24 cellular contexts compared by ENCODE assay signal in genomic region chr14:50410921-50411320, GRCh38. TPM values are rescaled to one million over a fixed set of nuclear protein-coding genes. Genes with fewer than 3 reads are reported as not detected.
A peak's percentile ranks its signal among the peaks of the same experiment; 100 is the strongest.
DNase-seq lines count a peak whose midpoint lies in the region; ATAC-seq and TF ChIP-seq lines count a peak whose summit lies in the region.
"Had no signal": no experiment of that assay in that cellular context is flagged by ENCODE, and none has a peak within 500 bp of the region (broad histone marks: within the 10 kb centered on the region; RNA-seq: fewer than 3 reads in every experiment).

No MANE protein-coding gene starts in this region.

- H3K4me3 Mint-ChIP-seq in activated CD8-positive, alpha-beta T cell treated with anti-CD3 and anti-CD28 coated beads, Interleukin-2, amount 10 ng/mL, durations not matched to agents 7 days and 5 days, result no peak overlapping the region
- H3K4me3 Mint-ChIP-seq: dendritic cell treated with granulocyte-macrophage colony-stimulating factor and Interleukin-4, amounts not matched to agents 40 ng/mL and 50 ng/mL, for 4 days; nephron progenitor cell; stimulated activated naive CD8-positive, alpha-beta T cell treated with anti-CD3 and anti-CD28 coated beads, Interleukin-15, amount 100 ng/mL, for 72 hours had no signal

- no peak overlapping the region for H2BK15ac ChIP-seq in mesenchymal stem cell (ENCODE audit: low read depth, poor library complexity, severe bottlenecking)

- H3K79me1 ChIP-seq in mesenchymal stem cell (replicated peaks; ENCODE audit: low read length, poor library complexity, severe bottlenecking), result peaks cover 2% of the 10 kb centered on the region

- H3K36me3 Mint-ChIP-seq in activated CD8-positive, alpha-beta T cell treated with anti-CD3 and anti-CD28 coated beads, Interleukin-2, amount 10 ng/mL, durations not matched to agents 7 days and 5 days (ENCODE audit: low read depth), result peaks cover 7% of the 10 kb centered on the region

- no peak overlapping the region for H4K91ac ChIP-seq in mesenchymal stem cell (ENCODE audit: low read length)

- H3K9ac ChIP-seq in mesenchymal stem cell (ENCODE audit: low read length), result no peak overlapping the region

- H3K14ac ChIP-seq in mesenchymal stem cell (ENCODE audit: low read length in 2 of 2), result no peak overlapping the region

- no peak overlapping the region for H2BK5ac ChIP-seq in mesenchymal stem cell (ENCODE audit: low read depth, low read length, poor library complexity, severe bottlenecking)

- H3K4me1 ChIP-seq in mesenchymal stem cell (ENCODE audit: control insufficient read depth, insufficient read depth, low read depth, low read length), result no peaks in the 10 kb centered on the region
- H3K4me1 ChIP-seq: ascending aorta, SJCRH30, upper lobe of left lung had no signal

- no peaks in the 10 kb centered on the region for H3K27me3 Mint-ChIP-seq in activated CD8-positive, alpha-beta T cell treated with anti-CD3 and anti-CD28 coated beads, Interleukin-2, amount 10 ng/mL, durations not matched to agents 7 days and 5 days (ENCODE audit: low read depth)
- H3K27me3 Mint-ChIP-seq: dendritic cell treated with granulocyte-macrophage colony-stimulating factor and Interleukin-4, amounts not matched to agents 40 ng/mL and 50 ng/mL, for 4 days; stimulated activated naive CD8-positive, alpha-beta T cell treated with anti-CD3 and anti-CD28 coated beads, Interleukin-15, amount 100 ng/mL, for 72 hours had no signal

- POLR2A ChIA-PET in activated CD8-positive, alpha-beta T cell treated with anti-CD3 and anti-CD28 coated beads, Interleukin-2, amount 10 ng/mL, durations not matched to agents 7 days and 5 days (lab: Charles Lee), result no interaction called here

- DNase-seq in AG09309 (ENCODE audit: low read depth), result peak; percentile 70
- DNase-seq in LHCN-M2 (ENCODE audit: low read depth), result peak; percentile 64
- peak; percentile 91 for DNase-seq in astrocyte of the cerebellum (ENCODE audit: low read depth)
- peak; percentile 77 for DNase-seq in mesenchymal stem cell
- no peak for DNase-seq in ACHN
- no peak for DNase-seq in activated CD8-positive, alpha-beta T cell treated with anti-CD3 and anti-CD28 coated beads, Interleukin-2, amount 10 ng/mL, durations not matched to agents 7 days and 5 days
- no peak for DNase-seq in stimulated activated CD4-positive, alpha-beta T cell treated with anti-CD3 and anti-CD28 coated beads, Interleukin-4, amount 100 ng/mL, for 4 hours
- DNase-seq: activated CD4-positive, alpha-beta T cell treated with anti-CD3 and anti-CD28 coated beads for 48 hours; activated CD8-positive, alpha-beta memory T cell treated with anti-CD3 and anti-CD28 coated beads, Interleukin-2, amount 50 U/mL, for 4 hours; activated naive CD4-positive, alpha-beta T cell; AML-193; Calu3; heart left ventricle; mesendoderm; NCI-H1105 treated with DMSO at 0.1 percent for 48 hours; NCI-H526 treated with DMSO at 0.1 percent for 48 hours; nephron progenitor cell; SJCRH30; stimulated activated naive CD8-positive, alpha-beta T cell treated with anti-CD3 and anti-CD28 coated beads, Interleukin-15, amount 100 ng/mL, for 72 hours; T-helper 9 cell; upper lobe of left lung had no signal

- no peak overlapping the region for H3K4ac ChIP-seq in mesenchymal stem cell (ENCODE audit: low read depth in 1 of 2, low read length in 2 of 2)

- peaks cover 0 to 7% of the 10 kb centered on the region in 2 experiments for H3K36me3 ChIP-seq in mesenchymal stem cell (ENCODE audit: control insufficient read depth in 1 of 2, insufficient read depth in 2 of 2, low read depth in 1 of 2, low read length in 2 of 2)
- H3K36me3 ChIP-seq: ascending aorta had no signal

- TF ChIP-seq CTCF in AG09309 (IDR thresholded peaks at IDR 0.05; ENCODE audit: control insufficient read depth, insufficient read depth, low read depth, low read length, missing control alignments) (no peak), astrocyte of the cerebellum (IDR thresholded peaks at IDR 0.05; ENCODE audit: low read depth, low read length, missing control alignments) (no peak)

- CTCF ChIA-PET in activated CD8-positive, alpha-beta T cell treated with anti-CD3 and anti-CD28 coated beads, Interleukin-2, amount 10 ng/mL, durations not matched to agents 7 days and 5 days (lab: Charles Lee), result no interaction called here

- H3K27me3 ChIP-seq in mesenchymal stem cell (ENCODE audit: control insufficient read depth in 1 of 2, insufficient read depth in 1 of 2, low read length in 2 of 2), result no peaks in the 10 kb centered on the region
- H3K27me3 ChIP-seq: ascending aorta, heart left ventricle, SJCRH30, upper lobe of left lung had no signal

- in situ Hi-C loops in astrocyte of the cerebellum (cut with HindIII; ENCODE audit: low sequenced_read_pairs), result no loop called here
- in situ Hi-C loops in ACHN (cut with HindIII; ENCODE audit: low pct_ligation_motif_present, low pct_unique_long_range_greater_than_20kb, low sequenced_read_pairs), result no loop called here

- no peak overlapping the region for H3K27ac Mint-ChIP-seq in activated CD8-positive, alpha-beta T cell treated with anti-CD3 and anti-CD28 coated beads, Interleukin-2, amount 10 ng/mL, durations not matched to agents 7 days and 5 days
- H3K27ac Mint-ChIP-seq: dendritic cell treated with granulocyte-macrophage colony-stimulating factor and Interleukin-4, amounts not matched to agents 40 ng/mL and 50 ng/mL, for 4 days; stimulated activated naive CD8-positive, alpha-beta T cell treated with anti-CD3 and anti-CD28 coated beads, Interleukin-15, amount 100 ng/mL, for 72 hours had no signal

- no peak overlapping the region for H2BK12ac ChIP-seq in mesenchymal stem cell (ENCODE audit: low read length in 2 of 2)

- no peak overlapping the region for H3K4me2 ChIP-seq in mesenchymal stem cell (ENCODE audit: low read length, poor library complexity, severe bottlenecking)

- H2BK120ac ChIP-seq in mesenchymal stem cell (ENCODE audit: low read depth, low read length), result no peak overlapping the region

- H3K9me3 Mint-ChIP-seq in activated CD8-positive, alpha-beta T cell treated with anti-CD3 and anti-CD28 coated beads, Interleukin-2, amount 10 ng/mL, durations not matched to agents 7 days and 5 days (ENCODE audit: insufficient read depth), result peaks cover 5% of the 10 kb centered on the region

- H3K27ac ChIP-seq in mesenchymal stem cell (ENCODE audit: low read length, poor library complexity, severe bottlenecking), result no peak overlapping the region
- H3K27ac ChIP-seq: ascending aorta, heart left ventricle, SJCRH30, upper lobe of left lung had no signal

- H2AFZ ChIP-seq in mesenchymal stem cell (ENCODE audit: low read depth, low read length), result no peak overlapping the region

- no peak overlapping the region for H4K8ac ChIP-seq in mesenchymal stem cell (ENCODE audit: low read length)

- H3K9me3 ChIP-seq in mesenchymal stem cell (ENCODE audit: control insufficient read depth, low read length), result no peaks in the 10 kb centered on the region
- H3K9me3 ChIP-seq: ascending aorta, heart left ventricle, SJCRH30, upper lobe of left lung had no signal

- H3K18ac ChIP-seq in mesenchymal stem cell (ENCODE audit: low read depth in 1 of 2, low read length in 2 of 2), result no peak overlapping the region

- H3K4me3 ChIP-seq in AG09309 (ENCODE audit: control insufficient read depth, low read depth, low read length) (no peak overlapping the region), astrocyte of the cerebellum (ENCODE audit: low read depth, low read length) (no peak overlapping the region), mesenchymal stem cell (ENCODE audit: insufficient read depth in 1 of 2, low read depth in 1 of 2, low read length in 2 of 2) (no peak overlapping the region)
- H3K4me3 ChIP-seq: ascending aorta, heart left ventricle, SJCRH30, upper lobe of left lung had no signal

- 31% methylated on average over 1 of the region's 1 CpG for WGBS in mesenchymal stem cell

- H2AK5ac ChIP-seq in mesenchymal stem cell (ENCODE audit: low read length, severe bottlenecking), result no peak overlapping the region

- no peak for ATAC-seq in activated CD8-positive, alpha-beta T cell treated with anti-CD3 and anti-CD28 coated beads, Interleukin-2, amount 10 ng/mL, durations not matched to agents 7 days and 5 days
- ATAC-seq in HG02798 (IDR thresholded peaks at IDR 0.05; ENCODE audit: poor library complexity, unreplicated experiment), result no peak
- ATAC-seq: heart left ventricle; stimulated activated naive CD8-positive, alpha-beta T cell treated with anti-CD3 and anti-CD28 coated beads, Interleukin-15, amount 100 ng/mL, for 72 hours had no signal

- H3K4me1 Mint-ChIP-seq in activated CD8-positive, alpha-beta T cell treated with anti-CD3 and anti-CD28 coated beads, Interleukin-2, amount 10 ng/mL, durations not matched to agents 7 days and 5 days (ENCODE audit: low read depth), result no peaks in the 10 kb centered on the region
- H3K4me1 Mint-ChIP-seq: nephron progenitor cell; stimulated activated naive CD8-positive, alpha-beta T cell treated with anti-CD3 and anti-CD28 coated beads, Interleukin-15, amount 100 ng/mL, for 72 hours had no signal

- H3K23ac ChIP-seq in mesenchymal stem cell (ENCODE audit: low read length in 2 of 2), result no peak overlapping the region

RNA-seq across cellular contexts. Expression of gene CDKL1, which starts 14.2 kb away (rescaled TPM):
- total RNA-seq in LHCN-M2 (2014; rRNA removed), result 2.1 and 3.0 TPM in 2 replicates
- 2.2 TPM for polyA plus RNA-seq in LHCN-M2 (2012)
- polyA plus RNA-seq in mesenchymal stem cell (2013, experiment 1 of 2), result 6.5 TPM
- polyA plus RNA-seq in mesenchymal stem cell (2013, experiment 2 of 2), result 4.4 TPM
- total RNA-seq in activated CD8-positive, alpha-beta T cell treated with anti-CD3 and anti-CD28 coated beads, Interleukin-2, amount 10 ng/mL, durations not matched to agents 7 days and 5 days, result 10 to 100 TPM in 1 of 2 experiments, 1 to 10 TPM in 1; 8.1 to 12.0 TPM

Comparison
In these comparisons a context has a peak if more than half of its experiments do, and no peak if none do; other contexts are left out.
1. DNase-seq: peak in AG09309 (single experiment), LHCN-M2 (single experiment), astrocyte of the cerebellum (single experiment) and mesenchymal stem cell (single experiment); none in ACHN (single experiment), activated CD8-positive, alpha-beta T cell treated with anti-CD3 and anti-CD28 coated beads, Interleukin-2, amount 10 ng/mL, durations not matched to agents 7 days and 5 days (single experiment) and stimulated activated CD4-positive, alpha-beta T cell treated with anti-CD3 and anti-CD28 coated beads, Interleukin-4, amount 100 ng/mL, for 4 hours (0 of 2).